Comparison of ENCODE assay signal across 29 cellular contexts in genomic region chr16:51941412-51941811, GRCh38.
"Had no signal": no experiment of that assay in that cellular context is flagged by ENCODE, and none has a peak within 500 bp of the region (broad histone marks: within the 10 kb centered on the region; RNA-seq: fewer than 3 reads in every experiment).

No MANE protein-coding gene starts in this region.

- H3K27ac ChIP-seq: breast epithelium, epithelial cell of prostate, lower lobe of right lung, parathyroid adenoma, right atrium auricular region, suprapubic skin, tibial artery, upper lobe of right lung had no signal

- H3K27me3 ChIP-seq: breast epithelium, right atrium auricular region, suprapubic skin, tibial artery, upper lobe of right lung had no signal

- H3K36me3 Mint-ChIP-seq: activated CD4-positive, alpha-beta memory T cell treated with anti-CD3 and anti-CD28 coated beads for 36 hours; immature natural killer cell; naive thymus-derived CD8-positive, alpha-beta T cell; stimulated activated naive B cell treated with anti-CD40 and anti-IgM and Interleukin-4, amounts not matched to agents 10 μg/mL and 1 μg/mL and 100 μg/mL, for 72 hours had no signal

- H3K4me1 ChIP-seq: breast epithelium, lower lobe of right lung, parathyroid adenoma, right atrium auricular region, tibial artery, upper lobe of right lung had no signal

- H3K9me3 Mint-ChIP-seq: activated CD4-positive, alpha-beta T cell treated with anti-CD3 and anti-CD28 coated beads, Interleukin-2, amount 10 ng/mL, durations not matched to agents 24 days and 14 days; neural crest cell had no signal

- H3K27ac Mint-ChIP-seq: activated CD4-positive, alpha-beta memory T cell treated with anti-CD3 and anti-CD28 coated beads for 36 hours; activated CD4-positive, alpha-beta T cell treated with anti-CD3 and anti-CD28 coated beads, Interleukin-2, amount 10 ng/mL, durations not matched to agents 24 days and 14 days; activated T-helper 1 cell treated with anti-CD3 and anti-CD28 coated beads, Interleukin-12 subunit alpha, Interleukin-12 subunit beta, Interleukin-2, Interleukin-4 antibody, amounts not matched to agents 30 ng/mL and 10 ng/mL and 1 ng/mL, durations not matched to agents 14 hours and 24 hours and 36 hours; dendritic cell treated with granulocyte-macrophage colony-stimulating factor and Interleukin-4, amounts not matched to agents 40 ng/mL and 50 ng/mL, for 4 days; immature natural killer cell; naive thymus-derived CD8-positive, alpha-beta T cell; stimulated activated naive B cell treated with anti-CD40 and anti-IgM and Interleukin-4, amounts not matched to agents 10 μg/mL and 1 μg/mL and 100 μg/mL, for 72 hours; T-helper 2 cell treated with Interferon-gamma antibody and Interleukin-4, amounts not matched to agents 5 μg/mL and 100 μg/mL, for 36 hours had no signal

- H3K4me1 Mint-ChIP-seq: activated CD4-positive, alpha-beta T cell treated with anti-CD3 and anti-CD28 coated beads, Interleukin-2, amount 10 ng/mL, durations not matched to agents 24 days and 14 days; immature natural killer cell; stimulated activated naive B cell treated with anti-CD40 and anti-IgM and Interleukin-4, amounts not matched to agents 10 μg/mL and 1 μg/mL and 100 μg/mL, for 72 hours had no signal

- H3K9me3 ChIP-seq: breast epithelium, lower lobe of right lung, right atrium auricular region, suprapubic skin, tibial artery, upper lobe of right lung had no signal

- H3K4me3 ChIP-seq: breast epithelium, lower lobe of right lung, right atrium auricular region, smooth muscle cell, suprapubic skin, tibial artery, upper lobe of right lung had no signal

- H3K36me3 ChIP-seq: breast epithelium, lower lobe of right lung, right atrium auricular region, suprapubic skin, tibial artery, upper lobe of right lung had no signal

- H3K4me3 Mint-ChIP-seq: activated CD4-positive, alpha-beta memory T cell treated with anti-CD3 and anti-CD28 coated beads for 36 hours; activated CD4-positive, alpha-beta T cell treated with anti-CD3 and anti-CD28 coated beads, Interleukin-2, amount 10 ng/mL, durations not matched to agents 24 days and 14 days; activated T-helper 1 cell treated with anti-CD3 and anti-CD28 coated beads, Interleukin-12 subunit alpha, Interleukin-12 subunit beta, Interleukin-2, Interleukin-4 antibody, amounts not matched to agents 30 ng/mL and 10 ng/mL and 1 ng/mL, durations not matched to agents 14 hours and 24 hours and 36 hours; dendritic cell treated with granulocyte-macrophage colony-stimulating factor and Interleukin-4, amounts not matched to agents 40 ng/mL and 50 ng/mL, for 4 days; immature natural killer cell; naive thymus-derived CD8-positive, alpha-beta T cell; neural crest cell; stimulated activated naive B cell treated with anti-CD40 and anti-IgM and Interleukin-4, amounts not matched to agents 10 μg/mL and 1 μg/mL and 100 μg/mL, for 72 hours; T-helper 2 cell treated with Interferon-gamma antibody and Interleukin-4, amounts not matched to agents 5 μg/mL and 100 μg/mL, for 36 hours had no signal

- DNase-seq: activated CD4-positive, alpha-beta memory T cell treated with anti-CD3 and anti-CD28 coated beads for 36 hours; activated CD4-positive, alpha-beta T cell treated with anti-CD3 and anti-CD28 coated beads, Interleukin-2, amount 10 ng/mL, durations not matched to agents 24 days and 14 days; activated CD8-positive, alpha-beta memory T cell treated with anti-CD3 and anti-CD28 coated beads, Interleukin-2, amount 50 U/mL, for 4 hours; activated effector memory CD4-positive, alpha-beta T cell treated with anti-CD3 and anti-CD28 coated beads, Interleukin-2, amount 50 U/mL, for 16 hours; activated naive CD4-positive, alpha-beta T cell treated with anti-CD3 and anti-CD28 coated beads, Interleukin-2, amount 50 U/mL, for 16 hours; activated T-cell treated with anti-CD3 and anti-CD28 coated beads, Interleukin-2, amount 50 U/mL, for 1 hour; amniotic stem cell; central memory CD4-positive, alpha-beta T cell; immature natural killer cell; kidney glomerular epithelial cell; lower lobe of right lung; mesenchymal stem cell; naive thymus-derived CD8-positive, alpha-beta T cell; occipital lobe; stimulated activated CD4-positive, alpha-beta T cell treated with anti-CD3 and anti-CD28 coated beads, Interleukin-1b, Interleukin-23, amount 100 ng/mL, for 48 hours; stimulated activated naive B cell treated with anti-CD40 and anti-IgM and Interleukin-4, amounts not matched to agents 10 μg/mL and 1 μg/mL and 100 μg/mL, for 72 hours; T-helper 1 cell; tibial artery; upper lobe of right lung had no signal

- H3K27me3 Mint-ChIP-seq: activated CD4-positive, alpha-beta memory T cell treated with anti-CD3 and anti-CD28 coated beads for 36 hours; activated CD4-positive, alpha-beta T cell treated with anti-CD3 and anti-CD28 coated beads, Interleukin-2, amount 10 ng/mL, durations not matched to agents 24 days and 14 days; dendritic cell treated with granulocyte-macrophage colony-stimulating factor and Interleukin-4, amounts not matched to agents 40 ng/mL and 50 ng/mL, for 4 days; naive thymus-derived CD8-positive, alpha-beta T cell; stimulated activated naive B cell treated with anti-CD40 and anti-IgM and Interleukin-4, amounts not matched to agents 10 μg/mL and 1 μg/mL and 100 μg/mL, for 72 hours had no signal
